17 cellular contexts compared by ENCODE assay signal in the genomic region with DNA sequence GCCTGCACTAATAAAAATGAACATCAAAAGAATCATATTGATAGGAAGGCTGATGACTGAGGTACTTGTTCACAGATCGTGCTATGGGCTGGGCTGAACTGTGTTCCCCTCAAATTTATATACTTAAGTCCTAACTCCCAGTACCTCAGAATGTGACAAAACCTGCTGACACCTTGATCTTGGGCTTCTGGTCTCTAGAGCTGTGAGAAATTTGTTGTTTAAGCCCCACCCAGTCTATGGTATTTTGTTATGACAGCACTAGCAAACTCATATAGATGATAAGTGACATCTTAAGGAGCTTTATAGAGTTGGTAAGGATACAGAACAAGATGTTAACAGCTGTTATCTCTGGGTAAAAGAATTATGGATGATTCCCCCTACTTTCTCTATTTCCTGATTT. TPM values are rescaled to one million over a fixed set of nuclear protein-coding genes. Genes with fewer than 3 reads are reported as not detected.
DNase-seq lines count a peak whose midpoint lies in the region; ATAC-seq and TF ChIP-seq lines count a peak whose summit lies in the region.
"Had no signal": no experiment of that assay in that cellular context is flagged by ENCODE, and none has a peak within 500 bp of the region (broad histone marks: within the 10 kb centered on the region; RNA-seq: fewer than 3 reads in every experiment).

No MANE protein-coding gene starts in this region.

- H3K9me3 ChIP-seq in CD4-positive, alpha-beta memory T cell (ENCODE audit: control insufficient read depth in 1 of 2, low read length in 2 of 2): no peaks in the 10 kb centered on the region
- no peaks in the 10 kb centered on the region for H3K9me3 ChIP-seq in H9 (ENCODE audit: control insufficient read depth, low read depth, low read length)
- H3K9me3 ChIP-seq: breast epithelium, HAP-1, MG63, tibial nerve had no signal

- intact Hi-C loops in CD4-positive, alpha-beta memory T cell (cut with micrococcal nuclease): no loop called here

- H3K14ac ChIP-seq in H9 (ENCODE audit: insufficient read depth, low read length): no peak overlapping the region

- H3K36me3 Mint-ChIP-seq in CD4-positive, alpha-beta memory T cell: peaks cover 22 to 52% of the 10 kb centered on the region in 2 donors
- peaks cover 9 to 33% (median 24%) of the 10 kb centered on the region in 3 experiments; a peak in 6 of 7 replicates for H3K36me3 Mint-ChIP-seq in H9 (ENCODE audit: insufficient read depth in 1 of 3, low read depth in 3 of 3)
- peaks cover 40% of the 10 kb centered on the region for H3K36me3 Mint-ChIP-seq in natural killer cell treated with Interleukin-12 subunit alpha and Interleukin-12 subunit beta and Interleukin-15 and Interleukin-18, amount 100 ng/mL, for 72 hours

- H3K9me3 Mint-ChIP-seq in CD4-positive, alpha-beta memory T cell: no peaks in the 10 kb centered on the region
- H3K9me3 Mint-ChIP-seq in H9: no peaks in the 10 kb centered on the region
- no peaks in the 10 kb centered on the region for H3K9me3 Mint-ChIP-seq in natural killer cell treated with Interleukin-12 subunit alpha and Interleukin-12 subunit beta and Interleukin-15 and Interleukin-18, amount 100 ng/mL, for 72 hours
- H3K9me3 Mint-ChIP-seq: dendritic cell treated with granulocyte-macrophage colony-stimulating factor and Interleukin-4, amounts not matched to agents 40 ng/mL and 50 ng/mL, for 4 days; T-helper 2 cell treated with Interferon-gamma antibody and Interleukin-4, amounts not matched to agents 5 μg/mL and 100 μg/mL, for 36 hours had no signal

- no peak overlapping the region for H3T11ph ChIP-seq in H9 (ENCODE audit: low read length)

- H3K4me2 ChIP-seq in H9 (ENCODE audit: insufficient read depth, insufficient read length, low read length): no peak overlapping the region

- H4K91ac ChIP-seq in H9 (ENCODE audit: insufficient read length, low read depth, low read length): no peak overlapping the region

- H3K27me3 Mint-ChIP-seq in CD4-positive, alpha-beta memory T cell: no peaks in the 10 kb centered on the region
- no peaks in the 10 kb centered on the region for H3K27me3 Mint-ChIP-seq in H9 (ENCODE audit: low read depth)
- H3K27me3 Mint-ChIP-seq in natural killer cell treated with Interleukin-12 subunit alpha and Interleukin-12 subunit beta and Interleukin-15 and Interleukin-18, amount 100 ng/mL, for 72 hours: no peaks in the 10 kb centered on the region
- H3K27me3 Mint-ChIP-seq: dendritic cell treated with granulocyte-macrophage colony-stimulating factor and Interleukin-4, amounts not matched to agents 40 ng/mL and 50 ng/mL, for 4 days had no signal

- no peak overlapping the region for H2BK15ac ChIP-seq in H9 (ENCODE audit: low read depth, low read length)

- H3K27me3 ChIP-seq in CD4-positive, alpha-beta memory T cell (ENCODE audit: insufficient read depth, low read length): no peaks in the 10 kb centered on the region
- H3K27me3 ChIP-seq in H9 (ENCODE audit: insufficient read depth, low read length): no peaks in the 10 kb centered on the region
- H3K27me3 ChIP-seq: breast epithelium, MG63, tibial nerve had no signal

- no peak overlapping the region for H3K4me3 Mint-ChIP-seq in CD4-positive, alpha-beta memory T cell
- H3K4me3 Mint-ChIP-seq in H9: no peak overlapping the region
- peak overlapping the region; percentile 7 for H3K4me3 Mint-ChIP-seq in natural killer cell treated with Interleukin-12 subunit alpha and Interleukin-12 subunit beta and Interleukin-15 and Interleukin-18, amount 100 ng/mL, for 72 hours
- H3K4me3 Mint-ChIP-seq: dendritic cell treated with granulocyte-macrophage colony-stimulating factor and Interleukin-4, amounts not matched to agents 40 ng/mL and 50 ng/mL, for 4 days; T-helper 2 cell treated with Interferon-gamma antibody and Interleukin-4, amounts not matched to agents 5 μg/mL and 100 μg/mL, for 36 hours had no signal

- H2BK120ac ChIP-seq in H9 (ENCODE audit: low read depth, low read length, poor library complexity, severe bottlenecking): no peak overlapping the region

- POLR2A ChIA-PET in CD4-positive, alpha-beta memory T cell (lab: Charles Lee; ENCODE audit: partially characterized antibody): interaction anchor here (2.4 kb wide), 1 partner anchor 13 kb away, joined by 8 read pairs; no protein-coding TSS in a partner anchor

- peaks cover 40% of the 10 kb centered on the region for H3K36me3 ChIP-seq in CD4-positive, alpha-beta memory T cell (ENCODE audit: insufficient read depth, low read length)
- H3K36me3 ChIP-seq: breast epithelium had no signal

- no peaks in the 10 kb centered on the region for H4K20me1 ChIP-seq in H9 (ENCODE audit: control insufficient read depth, insufficient read depth, insufficient read length)

- no peak overlapping the region for H3K4ac ChIP-seq in H9 (ENCODE audit: low read depth, low read length)

- H4K5ac ChIP-seq in H9 (ENCODE audit: insufficient read length, low read depth, low read length): no peak overlapping the region

- H3K4me1 ChIP-seq in CD4-positive, alpha-beta memory T cell (ENCODE audit: insufficient read depth, low read length): peaks cover 60% of the 10 kb centered on the region
- peaks cover 3% of the 10 kb centered on the region; the same call in 1 of the 2 replicates for H3K4me1 ChIP-seq in H9 (ENCODE audit: insufficient read depth, low read length)
- H3K4me1 ChIP-seq: breast epithelium had no signal

- no peak overlapping the region for H3K4me3 ChIP-seq in CD4-positive, alpha-beta memory T cell (ENCODE audit: low read length in 2 of 2)
- H3K4me3 ChIP-seq: breast epithelium, HAP-1, MG63, tibial nerve had no signal

- no peak overlapping the region for H3K9ac ChIP-seq in H9 (ENCODE audit: extremely low read depth, insufficient read length, low read length)

- no peak overlapping the region for H3K56ac ChIP-seq in H9 (ENCODE audit: insufficient read length, low read depth, low read length)

- no peaks in the 10 kb centered on the region for H3K23me2 ChIP-seq in H9 (ENCODE audit: insufficient read length, low read depth, low read length, poor library complexity, severe bottlenecking)

- peaks cover 9% of the 10 kb centered on the region for H3K79me1 ChIP-seq in H9 (ENCODE audit: insufficient read depth, low read depth, low read length, poor library complexity, severe bottlenecking)

- H3K27ac Mint-ChIP-seq in CD4-positive, alpha-beta memory T cell: peak overlapping the region in 5 of 7 donors; percentile 30 to 73 (median 57)
- H3K27ac Mint-ChIP-seq in H9: peak overlapping the region in 2 of 3 experiments; percentile 23 to 88; a peak in 2 of 7 replicates
- H3K27ac Mint-ChIP-seq in natural killer cell treated with Interleukin-12 subunit alpha and Interleukin-12 subunit beta and Interleukin-15 and Interleukin-18, amount 100 ng/mL, for 72 hours: peak overlapping the region in 1 of 2 donors; percentile 44
- H3K27ac Mint-ChIP-seq: dendritic cell treated with granulocyte-macrophage colony-stimulating factor and Interleukin-4, amounts not matched to agents 40 ng/mL and 50 ng/mL, for 4 days; T-helper 2 cell treated with Interferon-gamma antibody and Interleukin-4, amounts not matched to agents 5 μg/mL and 100 μg/mL, for 36 hours had no signal

- no peak overlapping the region for H3K23ac ChIP-seq in H9 (ENCODE audit: insufficient read length, low read depth, low read length)

- H3K18ac ChIP-seq in H9 (ENCODE audit: insufficient read length, low read depth, low read length): no peak overlapping the region

- TF ChIP-seq CTCF in H9 (conservative IDR thresholded peaks at IDR 0.05): no peak

- no CpG with 5 or more reads among the region's 1 CpG for WGBS in H9 (ENCODE audit: extremely low coverage, insufficient read length, low lambda C conversion rate)

- H3K79me2 ChIP-seq in H9 (ENCODE audit: insufficient read depth, low read length): peaks cover 29% of the 10 kb centered on the region; the same call in 1 of the 2 replicates

- peak; percentile 46 for ATAC-seq in esophagus mucosa
- no peak for ATAC-seq in natural killer cell treated with Interleukin-12 subunit alpha and Interleukin-12 subunit beta and Interleukin-15 and Interleukin-18, amount 100 ng/mL, for 72 hours

- H3K27ac ChIP-seq in CD4-positive, alpha-beta memory T cell (ENCODE audit: low read depth, low read length): no peak overlapping the region
- no peak overlapping the region for H3K27ac ChIP-seq in H9 (ENCODE audit: insufficient read length, low read depth, low read length)
- H3K27ac ChIP-seq: breast epithelium, tibial nerve had no signal

- no peak overlapping the region for H2AFZ ChIP-seq in H9 (ENCODE audit: low read length)

- H2BK5ac ChIP-seq in H9 (ENCODE audit: insufficient read length, low read length): no peak overlapping the region

- H2BK20ac ChIP-seq in H9 (ENCODE audit: low read depth, low read length, poor library complexity, severe bottlenecking): no peak overlapping the region

- DNase-seq in CD4-positive, alpha-beta memory T cell: no peak
- DNase-seq in H9: no peak
- no peak for DNase-seq in natural killer cell treated with Interleukin-12 subunit alpha and Interleukin-12 subunit beta and Interleukin-15 and Interleukin-18, amount 100 ng/mL, for 72 hours (ENCODE audit: low spot score)
- no peak for DNase-seq in stimulated activated CD8-positive, alpha-beta memory T cell treated with anti-CD3 and anti-CD28 coated beads, Interleukin-4, amount 100 ng/mL, for 48 hours
- no peak for DNase-seq in T-helper 9 cell
- no peak for DNase-seq in NCI-H2029 treated with DMSO at 0.1 percent for 48 hours (lab: John Stamatoyannopoulos, UW)
- DNase-seq in NCI-H1048 (lab: John Stamatoyannopoulos, UW): no peak
- DNase-seq: activated effector memory CD4-positive, alpha-beta T cell treated with Interleukin-2 at 50 U/mL for 16 hours; MG63; NCI-H1694 treated with DMSO at 0.1 percent for 48 hours; stimulated activated naive CD4-positive, alpha-beta T cell had no signal

- CTCF ChIA-PET in CD4-positive, alpha-beta memory T cell (lab: Charles Lee; ENCODE audit: partially characterized antibody): interaction anchor here (1.1 to 3.1 kb wide), 6 partner anchors 12 to 123 kb away, joined by 3 to 22 read pairs (median 6); no protein-coding TSS in a partner anchor

- peaks cover 41 to 59% (median 51%) of the 10 kb centered on the region in 4 donors for H3K4me1 Mint-ChIP-seq in CD4-positive, alpha-beta memory T cell
- H3K4me1 Mint-ChIP-seq in H9: peaks cover 26 to 37% of the 10 kb centered on the region in 2 experiments
- peaks cover 65 to 72% of the 10 kb centered on the region in 2 donors for H3K4me1 Mint-ChIP-seq in natural killer cell treated with Interleukin-12 subunit alpha and Interleukin-12 subunit beta and Interleukin-15 and Interleukin-18, amount 100 ng/mL, for 72 hours (ENCODE audit: low read depth in 2 of 2)

- no peak overlapping the region for H2AK5ac ChIP-seq in H9 (ENCODE audit: insufficient read length, low read length)

- H4K8ac ChIP-seq in H9 (replicated peaks; ENCODE audit: insufficient read length, low read depth, low read length): no peak overlapping the region

- H2BK12ac ChIP-seq in H9 (ENCODE audit: insufficient read length, low read depth, low read length): no peak overlapping the region

RNA-seq across cellular contexts. Expression of a gene that starts 13.8 kb away (rescaled TPM):
- 100 to 1,000 TPM; 131 to 133 TPM for total RNA-seq in CD4-positive, alpha-beta memory T cell
- 100 to 1,000 TPM; 151 to 176 TPM for polyA plus RNA-seq in CD4-positive, alpha-beta memory T cell
- total RNA-seq in H9 (2021) (152 and 165 TPM in 2 replicates), esophagus mucosa (75.6 TPM)
- 100 to 1,000 TPM; 198 to 240 TPM for total RNA-seq in natural killer cell treated with Interleukin-12 subunit alpha and Interleukin-12 subunit beta and Interleukin-15 and Interleukin-18, amount 100 ng/mL, for 72 hours

RNA-seq across cellular contexts. Expression of a gene that starts 54.4 kb away (rescaled TPM):
- total RNA-seq in CD4-positive, alpha-beta memory T cell: 10 to 100 TPM; 16.8 TPM
- 10 to 100 TPM; 14.7 to 25.1 TPM for polyA plus RNA-seq in CD4-positive, alpha-beta memory T cell
- total RNA-seq in H9 (2021) (29.3 and 32.4 TPM in 2 replicates), esophagus mucosa (27.0 TPM)
- 10 to 100 TPM; 31.2 to 33.8 TPM for total RNA-seq in natural killer cell treated with Interleukin-12 subunit alpha and Interleukin-12 subunit beta and Interleukin-15 and Interleukin-18, amount 100 ng/mL, for 72 hours
